9 cellular contexts compared by ENCODE assay signal in the genomic region with DNA sequence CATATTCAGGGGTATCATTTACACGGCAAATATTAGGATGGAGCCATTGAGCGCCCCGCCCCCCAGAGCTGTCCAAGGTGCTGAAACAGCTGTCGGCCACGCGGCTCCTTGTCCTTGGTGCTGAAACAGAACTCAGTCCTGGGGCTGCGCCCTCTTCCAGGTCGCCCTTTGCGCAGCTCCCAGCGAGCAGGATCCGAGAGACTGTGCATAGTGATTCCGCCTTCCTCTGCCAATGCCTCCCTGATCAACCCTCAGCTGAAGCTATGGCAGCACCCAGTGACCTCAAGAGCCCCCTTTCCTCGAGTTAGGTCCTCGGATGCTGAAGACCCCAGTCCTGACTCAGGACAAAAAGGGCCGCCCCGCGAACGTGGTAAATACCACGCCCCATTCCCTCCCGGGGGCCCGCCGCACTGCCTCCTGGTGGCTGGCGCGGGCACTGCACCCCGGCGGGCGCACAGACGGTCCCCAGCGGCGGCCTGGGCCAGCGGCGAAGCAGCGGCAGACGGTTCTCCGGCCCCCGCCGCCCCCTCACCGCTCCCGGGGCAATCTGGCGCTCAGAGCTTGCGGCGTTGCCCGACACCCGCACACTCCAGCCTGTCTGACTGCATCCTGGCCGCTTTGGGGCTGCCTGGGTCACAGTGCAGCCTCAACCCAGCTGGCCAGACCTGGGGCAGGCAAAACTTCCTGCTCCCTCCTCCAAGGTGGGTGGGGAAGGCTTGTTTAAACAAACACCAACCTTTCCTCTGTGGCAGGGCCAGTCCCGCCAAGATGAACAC. TPM values are rescaled to one million over a fixed set of nuclear protein-coding genes. Genes with fewer than 3 reads are reported as not detected.
DNase-seq lines count a peak whose midpoint lies in the region; ATAC-seq, FAIRE-seq and TF ChIP-seq lines count a peak whose summit lies in the region.
"Had no signal": no experiment of that assay in that cellular context is flagged by ENCODE, and none has a peak within 500 bp of the region (broad histone marks: within the 10 kb centered on the region; RNA-seq: fewer than 3 reads in every experiment).

No MANE protein-coding gene starts in this region.

- no peaks in the 10 kb centered on the region for H3K9me3 ChIP-seq in thyroid gland

- H3K4me3 ChIP-seq in thyroid gland (replicated peaks in 1 of 3), result no peak overlapping the region

- peaks cover 0 to 6% of the 10 kb centered on the region in 2 donors for H3K4me1 ChIP-seq in thyroid gland

- H3K27me3 ChIP-seq in thyroid gland, result no peaks in the 10 kb centered on the region

- intact Hi-C loops in thyroid gland (cut with DNase I), result no loop called here

- no peak for ATAC-seq in GM21526 (IDR thresholded peaks at IDR 0.05; ENCODE audit: low FRiP score, unreplicated experiment)

- FAIRE-seq in frontal cortex (lab: Jason Lieb, UNC), result no peak
- FAIRE-seq: A204.1 had no signal

- peak; percentile 55 for DNase-seq in DMS 273 (lab: John Stamatoyannopoulos, UW; ENCODE audit: unreplicated experiment)
- DNase-seq in DMS 273 treated with DMSO at 0.1 percent for 48 hours (lab: John Stamatoyannopoulos, UW), result no peak
- DNase-seq in RPMI8226, result peak; percentile 94
- peak; percentile 42 for DNase-seq in activated T-helper 9 cell treated with anti-CD3 and anti-CD28 coated beads, Interleukin-2, amount 50 U/mL, for 16 hours (ENCODE audit: low read depth)
- DNase-seq in frontal cortex (ENCODE audit: low spot score in 2 of 2), result peak; percentile 86
- peak in 40 of 56 donors; percentile 13 to 74 (median 35) for DNase-seq in nucleus accumbens (lab: John Stamatoyannopoulos, UW)
- DNase-seq in thyroid gland, result peak; percentile 81 to 82

- 1 to 7% methylated on average over 26 to 30 of the region's 46 CpGs for WGBS in thyroid gland, 2 donors

- no peaks in the 10 kb centered on the region for H3K36me3 ChIP-seq in thyroid gland

- H3K27ac ChIP-seq in thyroid gland, result no peak overlapping the region

- no peak for TF ChIP-seq POLR2A in thyroid gland (IDR thresholded peaks at IDR 0.05)

- TF ChIP-seq CTCF in thyroid gland (IDR thresholded peaks at IDR 0.05), result peak in 3 of 6 experiments; percentile 41 to 72 (median 43)

RNA-seq across cellular contexts. Expression of a gene that starts 13.4 kb away (rescaled TPM):
- total RNA-seq in frontal cortex (14.7 TPM), thyroid gland (10 to 100 TPM in 2 of 4 donors, 1 to 10 TPM in 2; 5.2 to 12.6 (median 8.8) TPM)

RNA-seq across cellular contexts. Expression of a gene that starts 58.9 kb away (rescaled TPM):
- total RNA-seq in frontal cortex, result 2.9 TPM
- total RNA-seq in thyroid gland, result 1 to 10 TPM in 1 of 4 donors, under 1 TPM in 3; 0.22 to 3.0 (median 0.66) TPM
